ENCODE assay signal across 8 cellular contexts in genomic region chr3:49469876-49470713, GRCh38. TPM values are rescaled to one million over a fixed set of nuclear protein-coding genes. Genes with fewer than 3 reads are reported as not detected.
DNase-seq lines count a peak whose midpoint lies in the region; FAIRE-seq and TF ChIP-seq lines count a peak whose summit lies in the region.

TSS of gene DAG1 (plus strand) at chr3:49470267. CDS start at chr3:49510535, 40,268 bp downstream.

- intact Hi-C loops in activated naive CD4-positive, alpha-beta T cell treated with anti-CD3 and anti-CD28 coated beads for 36 hours (cut with micrococcal nuclease) = loop anchor here (1.0 to 2.0 kb wide), 10 partner anchors 41 to 913 kb away; partner anchors contain the start of genes APEH, IMPDH2, KLHDC8B and NICN1

- no peaks in the 10 kb centered on the region for H3K36me3 ChIP-seq in neutrophil

- H3K27me3 Mint-ChIP-seq in HFFc6 (ENCODE audit: insufficient read depth) = no peaks in the 10 kb centered on the region; the same call in 1 of the 2 replicates
- H3K27me3 Mint-ChIP-seq in activated naive CD4-positive, alpha-beta T cell treated with anti-CD3 and anti-CD28 coated beads for 36 hours (ENCODE audit: low read depth) = no peaks in the 10 kb centered on the region

- DNase-seq in GM04504 (ENCODE audit: low read depth) (peak; percentile 90), HFFc6 (peak; percentile 94), NB4 (ENCODE audit: low read depth) (peak; percentile 98), SK-N-DZ (ENCODE audit: low spot score) (peak; percentile 91), frontal cortex (ENCODE audit: low spot score in 2 of 2) (peak; percentile 98 to 99)
- peak; percentile 97 for DNase-seq in activated naive CD4-positive, alpha-beta T cell treated with anti-CD3 and anti-CD28 coated beads for 36 hours

- peaks cover 8% of the 10 kb centered on the region for H3K36me3 Mint-ChIP-seq in HFFc6 (ENCODE audit: low read depth)
- H3K36me3 Mint-ChIP-seq in activated naive CD4-positive, alpha-beta T cell treated with anti-CD3 and anti-CD28 coated beads for 36 hours (ENCODE audit: low read depth) = peaks cover 2% of the 10 kb centered on the region

- H3K4me1 Mint-ChIP-seq in HFFc6 (ENCODE audit: low read depth) = peaks cover 27% of the 10 kb centered on the region
- peaks cover 14% of the 10 kb centered on the region for H3K4me1 Mint-ChIP-seq in activated naive CD4-positive, alpha-beta T cell treated with anti-CD3 and anti-CD28 coated beads for 36 hours (ENCODE audit: low read depth)

- TF ChIP-seq CTCF in HFFc6 (IDR thresholded peaks at IDR 0.05) (no peak), NB4 (IDR thresholded peaks at IDR 0.05; ENCODE audit: low read depth, low read length) (no peak), neutrophil (IDR thresholded peaks at IDR 0.05) (peak; percentile 32), subcutaneous adipose tissue (IDR thresholded peaks at IDR 0.05; ENCODE audit: low read depth) (no peak)

- no peaks in the 10 kb centered on the region for H3K27me3 ChIP-seq in neutrophil

- no peaks in the 10 kb centered on the region for H3K9me3 ChIP-seq in neutrophil

- H3K4me3 ChIP-seq in NB4 (ENCODE audit: low read depth, low read length) (peak within 1 kb of the TSS; percentile 93), neutrophil (ENCODE audit: low read depth in 1 of 2, low read length in 1 of 2) (peak within 1 kb of the TSS; percentile 78 to 92)

- H3K4me3 Mint-ChIP-seq in HFFc6 = peak within 1 kb of the TSS; percentile 96
- H3K4me3 Mint-ChIP-seq in activated naive CD4-positive, alpha-beta T cell treated with anti-CD3 and anti-CD28 coated beads for 36 hours = peak within 1 kb of the TSS; percentile 83

- peak within 1 kb of the TSS; percentile 95 for H3K27ac Mint-ChIP-seq in HFFc6
- peak within 1 kb of the TSS; percentile 85 for H3K27ac Mint-ChIP-seq in activated naive CD4-positive, alpha-beta T cell treated with anti-CD3 and anti-CD28 coated beads for 36 hours

- FAIRE-seq in frontal cortex (lab: Jason Lieb, UNC) = no peak

- peak within 1 kb of the TSS; percentile 94 for H3K27ac ChIP-seq in neutrophil

- H3K9me3 Mint-ChIP-seq in HFFc6 = no peaks in the 10 kb centered on the region
- H3K9me3 Mint-ChIP-seq in activated naive CD4-positive, alpha-beta T cell treated with anti-CD3 and anti-CD28 coated beads for 36 hours = no peaks in the 10 kb centered on the region

- H3K4me1 ChIP-seq in neutrophil (ENCODE audit: control insufficient read depth in 1 of 2, insufficient read depth in 1 of 2, low read depth in 1 of 2, low read length in 1 of 2) = peaks cover 23 to 28% of the 10 kb centered on the region in 2 experiments

- peak; percentile 56 for TF ChIP-seq POLR2A in NB4 (IDR thresholded peaks at IDR 0.05; ENCODE audit: extremely low read depth, insufficient read length)

- CTCF ChIA-PET in activated naive CD4-positive, alpha-beta T cell treated with anti-CD3 and anti-CD28 coated beads for 36 hours (lab: Charles Lee) = interaction anchor here (0.5 to 1.4 kb wide), 6 partner anchors 21 to 448 kb away, joined by 3 to 4 read pairs (median 4); partner anchors contain the start of gene NDUFAF3

RNA-seq across cellular contexts. Expression of gene DAG1, which starts in this region (rescaled TPM):
- total RNA-seq in HFFc6 (2021; fragmentation: NEBNext Ultra II Directional; extraction: Animal tissue kit (Norgen Biotek cat#: 25700)) = 100 to 1,000 TPM; 101 to 121 (median 106) TPM
- 22.4 and 28.7 TPM in 2 replicates for polyA plus RNA-seq in SK-N-DZ (2014; cell fraction: cytosol; rRNA removed)
- 16.3 and 19.0 TPM in 2 replicates for polyA plus RNA-seq in SK-N-DZ (2014; cell fraction: nucleus; rRNA removed)
- 1 to 10 TPM; 6.9 to 8.2 TPM for total RNA-seq in activated naive CD4-positive, alpha-beta T cell treated with anti-CD3 and anti-CD28 coated beads for 36 hours
- 20.0 TPM for total RNA-seq in frontal cortex
- 10 to 100 TPM; 31.3 to 48.4 (median 39.0) TPM for total RNA-seq in subcutaneous adipose tissue

Comparison
In these comparisons a context has a peak if more than half of its experiments do, and no peak if none do; other contexts are left out.
1. Peak in every context shown above with its lines: DNase-seq, H3K4me3 ChIP-seq and H3K27ac ChIP-seq.